1 cellular context compared by ENCODE assay signal in the genomic region with DNA sequence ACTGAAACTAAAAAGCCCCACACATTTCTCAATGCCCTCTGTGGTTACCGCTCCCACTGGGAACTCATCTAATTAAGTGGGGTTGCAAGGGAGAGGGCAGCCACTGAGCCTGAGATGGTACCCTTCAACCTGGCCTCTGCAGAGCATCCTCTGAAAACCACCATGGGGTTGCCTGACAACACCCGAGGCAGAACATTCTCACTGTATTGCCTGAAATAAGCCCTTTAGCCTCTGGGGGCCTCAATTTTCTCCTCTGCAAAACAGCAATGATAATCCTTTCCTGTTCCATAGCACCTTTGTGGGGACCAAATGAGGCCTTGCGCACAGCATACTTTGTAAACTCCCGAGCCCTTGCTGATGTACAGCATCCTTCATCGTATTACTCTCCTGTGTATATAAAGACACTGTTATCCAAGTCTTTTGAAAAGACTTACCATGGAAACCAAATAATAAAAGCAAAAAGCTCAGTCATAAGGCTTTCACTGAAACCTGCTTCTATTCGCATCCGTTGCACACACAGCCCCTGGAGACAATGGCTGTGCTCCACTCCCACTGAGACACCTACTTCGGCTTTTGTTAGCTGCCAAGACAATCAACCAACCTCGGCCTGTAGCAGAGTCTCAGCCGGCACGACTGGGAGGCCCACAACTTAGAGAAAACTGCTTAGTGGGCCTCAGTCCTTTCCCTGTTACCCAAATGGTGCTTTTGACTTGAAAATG.
TF ChIP-seq lines count a peak whose summit lies in the region.

No MANE protein-coding gene starts in this region.

TF ChIP-seq in H1, 55 proteins besides CTCF, POLR2A, EP300 and RAD21:
- TF ChIP-seq KDM1A (IDR thresholded peaks at IDR 0.05; ENCODE audit: borderline replicate concordance, low read length) (no peak), CREB1 (IDR thresholded peaks at IDR 0.05) (no peak), FOSL1 (IDR thresholded peaks at IDR 0.05; ENCODE audit: insufficient read depth, low read depth, low read length) (no peak), NANOG (IDR thresholded peaks at IDR 0.05; ENCODE audit: insufficient read depth, low read depth, low read length, poor library complexity, severe bottlenecking) (peak; percentile 13)
TF ChIP-seq in H1: peak in this region for 1.
